In genomic region chr11:66350560-66351095, GRCh38 we compare ENCODE assay signal across 5 cellular contexts. TPM values are rescaled to one million over a fixed set of nuclear protein-coding genes. Genes with fewer than 3 reads are reported as not detected.
"Had no signal": no experiment of that assay in that cellular context is flagged by ENCODE, and none has a peak within 500 bp of the region (broad histone marks: within the 10 kb centered on the region; RNA-seq: fewer than 3 reads in every experiment).

No MANE protein-coding gene starts in this region.

RNA-seq across cellular contexts. Expression of gene SLC29A2, which starts 20.9 kb away (rescaled TPM):
- total RNA-seq: ascending aorta had no signal

RNA-seq across cellular contexts. Expression of gene CD248, which starts 33.8 kb away (rescaled TPM):
- total RNA-seq: activated CD4-positive, alpha-beta T cell treated with anti-CD3 and anti-CD28 coated beads, Interleukin-2, amount 10 ng/mL, durations not matched to agents 24 days and 14 days; activated T-helper 17 cell treated with anti-CD3 and anti-CD28 coated beads, Interleukin-2, amount 50 U/mL, for 72 hours; MCF 10A; PC-9 had no signal
